21 cellular contexts compared by ENCODE assay signal in the genomic region with DNA sequence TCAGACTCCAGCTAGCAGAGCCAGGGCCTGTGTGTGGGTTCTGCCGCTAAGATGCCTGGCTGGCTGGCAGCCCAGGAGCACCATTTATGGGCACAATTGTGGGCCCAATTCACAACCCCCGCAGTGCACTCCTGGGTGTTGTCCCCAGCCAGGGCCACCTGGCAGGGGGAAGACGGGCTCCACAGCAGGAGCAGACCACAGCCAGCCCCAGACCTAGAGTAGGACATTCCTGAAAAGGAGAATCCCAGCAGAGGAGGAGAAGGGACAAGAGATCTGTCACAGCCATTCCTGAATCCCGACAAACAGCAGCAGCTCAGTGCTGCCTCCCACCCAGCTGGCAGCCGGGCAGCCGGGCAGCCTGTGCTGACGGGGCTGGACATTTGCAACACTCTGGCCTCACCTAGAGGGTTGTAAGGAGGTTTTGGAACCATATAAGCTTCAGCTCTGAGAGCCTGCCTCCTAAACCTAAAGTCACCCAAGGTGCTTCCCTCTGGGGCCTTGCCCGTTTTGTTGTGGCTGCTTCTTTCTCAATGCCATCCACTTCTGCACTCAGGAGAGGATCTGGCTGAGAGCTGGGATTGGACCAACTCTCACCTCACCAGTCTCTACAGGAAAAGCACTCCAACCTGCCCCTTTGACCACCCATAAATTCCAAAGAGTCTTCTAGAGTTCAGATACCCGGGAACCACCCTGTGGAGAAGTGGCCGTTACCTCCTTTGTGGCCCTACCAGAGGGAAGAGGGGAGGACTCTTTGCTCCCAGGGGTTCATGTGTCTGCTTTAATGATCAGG. TPM values are rescaled to one million over a fixed set of nuclear protein-coding genes. Genes with fewer than 3 reads are reported as not detected.
A peak's percentile ranks its signal among the peaks of the same experiment; 100 is the strongest.
DNase-seq lines count a peak whose midpoint lies in the region; ATAC-seq and TF ChIP-seq lines count a peak whose summit lies in the region.
"Had no signal": no experiment of that assay in that cellular context is flagged by ENCODE, and none has a peak within 500 bp of the region (broad histone marks: within the 10 kb centered on the region; RNA-seq: fewer than 3 reads in every experiment).

No MANE protein-coding gene starts in this region.

- TF ChIP-seq CTCF in H9 (conservative IDR thresholded peaks at IDR 0.05) (peak; percentile 20; the same call in 1 of the 3 replicates), endodermal cell (conservative IDR thresholded peaks at IDR 0.05) (peak; percentile 43)

- no peak overlapping the region for H2BK12ac ChIP-seq in H9 (ENCODE audit: insufficient read length, low read depth, low read length)

- no peak overlapping the region for H3K4me2 ChIP-seq in H9 (ENCODE audit: insufficient read depth, insufficient read length, low read length)
- H3K4me2 ChIP-seq: hepatocyte had no signal

- peaks cover 5% of the 10 kb centered on the region for H3K23me2 ChIP-seq in H9 (ENCODE audit: insufficient read length, low read depth, low read length, poor library complexity, severe bottlenecking)

- no peak overlapping the region for H2BK15ac ChIP-seq in H9 (ENCODE audit: low read depth, low read length)

- H3K36me3 ChIP-seq in endodermal cell (ENCODE audit: control insufficient read depth, insufficient read depth, low read length), result no peaks in the 10 kb centered on the region
- H3K36me3 ChIP-seq: SJSA1 had no signal

- H3K27me3 Mint-ChIP-seq in H9 (ENCODE audit: low read depth), result no peaks in the 10 kb centered on the region
- peaks cover 1% of the 10 kb centered on the region for H3K27me3 Mint-ChIP-seq in endodermal cell (ENCODE audit: insufficient read depth)
- H3K27me3 Mint-ChIP-seq: memory B cell; natural killer cell treated with Interleukin-12 subunit alpha and Interleukin-12 subunit beta and Interleukin-15 and Interleukin-18, amount 100 ng/mL, for 72 hours had no signal

- H4K91ac ChIP-seq in H9 (ENCODE audit: insufficient read length, low read depth, low read length), result no peak overlapping the region

- no peak overlapping the region for H2BK20ac ChIP-seq in H9 (ENCODE audit: low read depth, low read length, poor library complexity, severe bottlenecking)

- no CpG with 5 or more reads among the region's 10 CpGs for WGBS in H9 (ENCODE audit: extremely low coverage, insufficient read length, low lambda C conversion rate)
- 59 to 76% methylated on average over 6 to 10 of the region's 10 CpGs for WGBS in endodermal cell (ENCODE audit: insufficient coverage in 1 of 2, insufficient read length in 1 of 2), 2 experiments

- no peak overlapping the region for H3K4me3 ChIP-seq in endodermal cell (ENCODE audit: low read length)
- H3K4me3 ChIP-seq: hepatocyte, SJSA1 had no signal

- H4K8ac ChIP-seq in H9 (replicated peaks; ENCODE audit: insufficient read length, low read depth, low read length), result no peak overlapping the region

- no peak overlapping the region for H3K56ac ChIP-seq in H9 (ENCODE audit: insufficient read length, low read depth, low read length)

- H2AFZ ChIP-seq in H9 (ENCODE audit: low read length), result no peak overlapping the region
- H2AFZ ChIP-seq: hepatocyte had no signal

- no peak for ATAC-seq in sciatic nerve
- ATAC-seq: activated CD4-positive, CD25-positive, alpha-beta regulatory T cell treated with anti-CD3 and anti-CD28 coated beads, Interleukin-2, amount 50 U/mL, for 24 hours; natural killer cell treated with Interleukin-12 subunit alpha and Interleukin-12 subunit beta and Interleukin-15 and Interleukin-18, amount 100 ng/mL, for 72 hours had no signal

- H3K9ac ChIP-seq in H9 (ENCODE audit: extremely low read depth, insufficient read length, low read length) (no peak overlapping the region), endodermal cell (ENCODE audit: extremely low read depth, low read length, poor library complexity, severe bottlenecking) (no peak overlapping the region)

- intact Hi-C loops in sciatic nerve (cut with DNase I), result no loop called here

- H3K27me3 ChIP-seq in H9 (ENCODE audit: insufficient read depth, low read length), result no peaks in the 10 kb centered on the region
- H3K27me3 ChIP-seq in endodermal cell (ENCODE audit: control insufficient read depth, insufficient read depth, low read length, poor library complexity, severe bottlenecking), result no peaks in the 10 kb centered on the region
- H3K27me3 ChIP-seq: hepatocyte, SJSA1 had no signal

- H3K9me3 Mint-ChIP-seq in H9, result peaks cover 0 to 3% of the 10 kb centered on the region in 2 experiments; a peak in 1 of 5 replicates
- H3K9me3 Mint-ChIP-seq in endodermal cell, result no peaks in the 10 kb centered on the region
- H3K9me3 Mint-ChIP-seq: activated naive CD8-positive, alpha-beta T cell treated with anti-CD3 and anti-CD28 coated beads, Interleukin-2, amount 10 ng/mL, durations not matched to agents 7 days and 5 days; activated T-helper 1 cell treated with anti-CD3 and anti-CD28 coated beads, Interleukin-12 subunit alpha, Interleukin-12 subunit beta, Interleukin-2, Interleukin-4 antibody, amounts not matched to agents 30 ng/mL and 10 ng/mL and 1 ng/mL, durations not matched to agents 14 hours and 24 hours and 36 hours; memory B cell; natural killer cell treated with Interleukin-12 subunit alpha and Interleukin-12 subunit beta and Interleukin-15 and Interleukin-18, amount 100 ng/mL, for 72 hours; T-helper 2 cell treated with Interferon-gamma antibody and Interleukin-4, amounts not matched to agents 5 μg/mL and 100 μg/mL, for 36 hours had no signal

- no peak overlapping the region for H3T11ph ChIP-seq in H9 (ENCODE audit: low read length)

- H3K18ac ChIP-seq in H9 (ENCODE audit: insufficient read length, low read depth, low read length), result no peak overlapping the region

- no peak overlapping the region for H3K27ac ChIP-seq in H9 (ENCODE audit: insufficient read length, low read depth, low read length)
- H3K27ac ChIP-seq in endodermal cell (ENCODE audit: low read depth, low read length), result no peak overlapping the region
- H3K27ac ChIP-seq: hepatocyte, SJSA1 had no signal

- no peak overlapping the region for H4K5ac ChIP-seq in H9 (ENCODE audit: insufficient read length, low read depth, low read length)

- no peak overlapping the region for H2BK120ac ChIP-seq in H9 (ENCODE audit: low read depth, low read length, poor library complexity, severe bottlenecking)

- H2AK5ac ChIP-seq in H9 (ENCODE audit: insufficient read length, low read length), result no peak overlapping the region

- H3K4ac ChIP-seq in H9 (ENCODE audit: low read depth, low read length), result no peak overlapping the region

- H3K9me3 ChIP-seq in H9 (ENCODE audit: control insufficient read depth, low read depth, low read length) (no peaks in the 10 kb centered on the region), endodermal cell (ENCODE audit: control insufficient read depth, low read length) (no peaks in the 10 kb centered on the region)
- H3K9me3 ChIP-seq: SJSA1 had no signal

- no peaks in the 10 kb centered on the region for H3K79me1 ChIP-seq in H9 (ENCODE audit: insufficient read depth, low read depth, low read length, poor library complexity, severe bottlenecking)

- H3K4me1 Mint-ChIP-seq in H9, result peaks cover 23 to 29% of the 10 kb centered on the region in 2 experiments
- H3K4me1 Mint-ChIP-seq in endodermal cell, result peaks cover 6% of the 10 kb centered on the region

- DNase-seq in DMS114 treated with DMSO at 0.1 percent for 48 hours (lab: John Stamatoyannopoulos, UW; ENCODE audit: unreplicated experiment), result peak; percentile 0
- DNase-seq in H9, result no peak
- DNase-seq in endodermal cell, result peak; percentile 66
- DNase-seq in sciatic nerve (ENCODE audit: low spot score), result peak; percentile 28
- no peak for DNase-seq in inferior parietal cortex (ENCODE audit: extremely low spot score)
- DNase-seq in ACHN, result no peak
- DNase-seq in stimulated activated CD4-positive, alpha-beta T cell treated with anti-CD3 and anti-CD28 coated beads, Interleukin-4, amount 100 ng/mL, for 4 hours, result no peak
- DNase-seq: activated naive CD8-positive, alpha-beta T cell treated with anti-CD3 and anti-CD28 coated beads, Interleukin-2, amount 10 ng/mL, durations not matched to agents 7 days and 5 days; EL; islet precursor cell; NCI-H1105; NCI-H2171; NCI-H526 treated with DMSO at 0.1 percent for 48 hours had no signal

- H3K23ac ChIP-seq in H9 (ENCODE audit: insufficient read length, low read depth, low read length), result no peak overlapping the region

- H3K4me1 ChIP-seq in H9 (ENCODE audit: insufficient read depth, low read length), result peaks cover 11% of the 10 kb centered on the region
- no peaks in the 10 kb centered on the region for H3K4me1 ChIP-seq in endodermal cell (ENCODE audit: control insufficient read depth, insufficient read depth, low read length)

- no peak overlapping the region for H3K14ac ChIP-seq in H9 (ENCODE audit: insufficient read depth, low read length)

- peaks cover 4% of the 10 kb centered on the region; the same call in 1 of the 2 replicates for H3K79me2 ChIP-seq in H9 (ENCODE audit: insufficient read depth, low read length)

- no peaks in the 10 kb centered on the region for H4K20me1 ChIP-seq in H9 (ENCODE audit: control insufficient read depth, insufficient read depth, insufficient read length)

- no peak overlapping the region for H3K4me3 Mint-ChIP-seq in H9
- H3K4me3 Mint-ChIP-seq in endodermal cell, result no peak overlapping the region
- H3K4me3 Mint-ChIP-seq: activated naive CD8-positive, alpha-beta T cell treated with anti-CD3 and anti-CD28 coated beads, Interleukin-2, amount 10 ng/mL, durations not matched to agents 7 days and 5 days; activated T-helper 1 cell treated with anti-CD3 and anti-CD28 coated beads, Interleukin-12 subunit alpha, Interleukin-12 subunit beta, Interleukin-2, Interleukin-4 antibody, amounts not matched to agents 30 ng/mL and 10 ng/mL and 1 ng/mL, durations not matched to agents 14 hours and 24 hours and 36 hours; memory B cell; natural killer cell treated with Interleukin-12 subunit alpha and Interleukin-12 subunit beta and Interleukin-15 and Interleukin-18, amount 100 ng/mL, for 72 hours; T-helper 2 cell treated with Interferon-gamma antibody and Interleukin-4, amounts not matched to agents 5 μg/mL and 100 μg/mL, for 36 hours had no signal

- H3K36me3 Mint-ChIP-seq in H9 (ENCODE audit: insufficient read depth in 1 of 3, low read depth in 3 of 3) (peaks cover 0 to 2% (median under 1%) of the 10 kb centered on the region in 3 experiments; a peak in 4 of 7 replicates), endodermal cell (ENCODE audit: low read depth) (no peaks in the 10 kb centered on the region)
- H3K36me3 Mint-ChIP-seq: activated naive CD8-positive, alpha-beta T cell treated with anti-CD3 and anti-CD28 coated beads, Interleukin-2, amount 10 ng/mL, durations not matched to agents 7 days and 5 days; brain; memory B cell; natural killer cell treated with Interleukin-12 subunit alpha and Interleukin-12 subunit beta and Interleukin-15 and Interleukin-18, amount 100 ng/mL, for 72 hours had no signal

- no peak overlapping the region for H2BK5ac ChIP-seq in H9 (ENCODE audit: insufficient read length, low read length)

- in situ Hi-C loops in ACHN (cut with HindIII; ENCODE audit: low pct_ligation_motif_present, low pct_unique_long_range_greater_than_20kb, low sequenced_read_pairs), result no loop called here

- H3K27ac Mint-ChIP-seq in H9, result peak overlapping the region in 1 of 3 experiments; percentile 14; a peak in 1 of 7 replicates
- H3K27ac Mint-ChIP-seq in endodermal cell, result no peak overlapping the region
- H3K27ac Mint-ChIP-seq: activated naive CD8-positive, alpha-beta T cell treated with anti-CD3 and anti-CD28 coated beads, Interleukin-2, amount 10 ng/mL, durations not matched to agents 7 days and 5 days; activated T-helper 1 cell treated with anti-CD3 and anti-CD28 coated beads, Interleukin-12 subunit alpha, Interleukin-12 subunit beta, Interleukin-2, Interleukin-4 antibody, amounts not matched to agents 30 ng/mL and 10 ng/mL and 1 ng/mL, durations not matched to agents 14 hours and 24 hours and 36 hours; brain; memory B cell; natural killer cell treated with Interleukin-12 subunit alpha and Interleukin-12 subunit beta and Interleukin-15 and Interleukin-18, amount 100 ng/mL, for 72 hours; T-helper 2 cell treated with Interferon-gamma antibody and Interleukin-4, amounts not matched to agents 5 μg/mL and 100 μg/mL, for 36 hours had no signal

RNA-seq across cellular contexts. Expression of a gene that starts 4.1 kb away (rescaled TPM):
- total RNA-seq in H9 (2021) (26.4 and 28.4 TPM in 2 replicates), endodermal cell (10 to 100 TPM; 26.8 to 28.6 TPM), sciatic nerve (8.2 TPM)
- polyA plus RNA-seq in endodermal cell (2013, experiment 1 of 2), result 22.7 TPM
- polyA plus RNA-seq in endodermal cell (2013, experiment 2 of 2), result 18.5 TPM

Comparison
In these comparisons a context has a peak if more than half of its experiments do, and no peak if none do; other contexts are left out.
1. DNase-seq: peak in DMS114 treated with DMSO at 0.1 percent for 48 hours (single experiment), endodermal cell (single experiment) and sciatic nerve (single experiment); none in H9 (single experiment), inferior parietal cortex (single experiment), ACHN (single experiment) and stimulated activated CD4-positive, alpha-beta T cell treated with anti-CD3 and anti-CD28 coated beads, Interleukin-4, amount 100 ng/mL, for 4 hours (0 of 2).